In genomic region chr6:150068786-150069648, GRCh38 we compare ENCODE assay signal across 8 cellular contexts. TPM values are rescaled to one million over a fixed set of nuclear protein-coding genes. Genes with fewer than 3 reads are reported as not detected.
DNase-seq lines count a peak whose midpoint lies in the region; ATAC-seq and TF ChIP-seq lines count a peak whose summit lies in the region.

Gene ULBP3 (minus strand): TSS chr6:150069121. CDS start chr6:150069066, 55 bp downstream.

- H3K4me3 Mint-ChIP-seq in HFFc6, result peak within 1 kb of the TSS; percentile 91
- peak within 1 kb of the TSS; percentile 60 for H3K4me3 Mint-ChIP-seq in activated CD4-positive, alpha-beta T cell treated with anti-CD3 and anti-CD28 coated beads for 36 hours

- H3K9me3 Mint-ChIP-seq in HFFc6, result no peaks in the 10 kb centered on the region
- no peaks in the 10 kb centered on the region for H3K9me3 Mint-ChIP-seq in activated CD4-positive, alpha-beta T cell treated with anti-CD3 and anti-CD28 coated beads for 36 hours (ENCODE audit: low read depth)

- intact Hi-C loops in activated CD4-positive, alpha-beta T cell treated with anti-CD3 and anti-CD28 coated beads for 36 hours (cut with DNase I, micrococcal nuclease), result loop anchor here in 1 of 2 experiments (1.0 to 2.0 kb wide), 2 partner anchors 64 to 135 kb away; no protein-coding TSS in a partner anchor

- peak within 1 kb of the TSS; percentile 77 for H3K27ac Mint-ChIP-seq in HFFc6
- H3K27ac Mint-ChIP-seq in activated CD4-positive, alpha-beta T cell treated with anti-CD3 and anti-CD28 coated beads for 36 hours, result no peak within 1 kb of the TSS

- CTCF ChIA-PET in activated CD4-positive, alpha-beta T cell treated with anti-CD3 and anti-CD28 coated beads for 36 hours (lab: Charles Lee), result interaction anchor here (0.7 to 1.7 kb wide), 5 partner anchors 14 to 293 kb away, joined by 3 to 5 read pairs (median 4); no protein-coding TSS in a partner anchor

- DNase-seq in GM04504 (ENCODE audit: low read depth), result peak; percentile 88
- DNase-seq in HFFc6, result peak; percentile 97
- peak; percentile 33 for DNase-seq in NCI-H1694 treated with DMSO at 0.1 percent for 48 hours (lab: John Stamatoyannopoulos, UW)
- peak; percentile 88 for DNase-seq in activated CD4-positive, alpha-beta T cell treated with anti-CD3 and anti-CD28 coated beads for 36 hours
- peak; percentile 89 for DNase-seq in choroid plexus epithelial cell (ENCODE audit: low read depth)
- peak; percentile 88 for DNase-seq in kidney glomerular epithelial cell (lab: John Stamatoyannopoulos, UW)
- peak; percentile 86 for DNase-seq in stimulated activated CD4-positive, alpha-beta T cell treated with anti-CD3 and anti-CD28 coated beads, Interleukin-15, amount 100 ng/mL, for 24 hours

- TF ChIP-seq CTCF in HFFc6 (IDR thresholded peaks at IDR 0.05) (peak; percentile 75), choroid plexus epithelial cell (conservative IDR thresholded peaks at IDR 0.05; ENCODE audit: low read depth, low read length) (peak; percentile 61)

- H3K36me3 Mint-ChIP-seq in HFFc6 (ENCODE audit: low read depth), result peaks cover 10% of the 10 kb centered on the region
- no peaks in the 10 kb centered on the region for H3K36me3 Mint-ChIP-seq in activated CD4-positive, alpha-beta T cell treated with anti-CD3 and anti-CD28 coated beads for 36 hours (ENCODE audit: low read depth)

- peak within 1 kb of the TSS; percentile 69 for H3K4me3 ChIP-seq in choroid plexus epithelial cell (ENCODE audit: low read depth, low read length)

- peaks cover 30% of the 10 kb centered on the region for H3K4me1 Mint-ChIP-seq in HFFc6 (ENCODE audit: low read depth)
- peaks cover 9% of the 10 kb centered on the region for H3K4me1 Mint-ChIP-seq in activated CD4-positive, alpha-beta T cell treated with anti-CD3 and anti-CD28 coated beads for 36 hours

- peaks cover 4% of the 10 kb centered on the region; the same call in 1 of the 2 replicates for H3K27me3 Mint-ChIP-seq in HFFc6 (ENCODE audit: insufficient read depth)
- H3K27me3 Mint-ChIP-seq in activated CD4-positive, alpha-beta T cell treated with anti-CD3 and anti-CD28 coated beads for 36 hours, result peaks cover 14% of the 10 kb centered on the region

- POLR2A ChIA-PET in activated CD4-positive, alpha-beta T cell treated with anti-CD3 and anti-CD28 coated beads for 36 hours (lab: Charles Lee), result no interaction called here

- peak; percentile 85 for ATAC-seq in activated CD4-positive, alpha-beta T cell treated with anti-CD3 and anti-CD28 coated beads for 36 hours
- ATAC-seq in HG03457 (IDR thresholded peaks at IDR 0.05; ENCODE audit: unreplicated experiment), result no peak

RNA-seq across cellular contexts. Expression of gene ULBP3, which starts in this region (rescaled TPM):
- total RNA-seq in HFFc6 (2021; fragmentation: NEBNext Ultra II Directional; extraction: Animal tissue kit (Norgen Biotek cat#: 25700)), result 10 to 100 TPM; 11.2 to 15.8 (median 12.7) TPM
- total RNA-seq in activated CD4-positive, alpha-beta T cell treated with anti-CD3 and anti-CD28 coated beads for 36 hours, result under 1 TPM; 0.46 to 0.77 TPM

Comparison
In these comparisons a context has a peak if more than half of its experiments do, and no peak if none do; other contexts are left out.
1. RNA of gene ULBP3 (total RNA-seq): 11.2 to 15.8 TPM in HFFc6; 0.46 to 0.77 TPM in activated CD4-positive, alpha-beta T cell treated with anti-CD3 and anti-CD28 coated beads for 36 hours; every median in the first group is over 4 times any median in the second.
2. Peak in DNase-seq and ATAC-seq in activated CD4-positive, alpha-beta T cell treated with anti-CD3 and anti-CD28 coated beads for 36 hours; RNA of the gene not detected or under 1 TPM.
3. DNase-seq: peak in every context shown above with its lines; median percentile 97 in HFFc6; 89 in choroid plexus epithelial cell; 88 in GM04504; 88 in activated CD4-positive, alpha-beta T cell treated with anti-CD3 and anti-CD28 coated beads for 36 hours; 88 in kidney glomerular epithelial cell; 86 in stimulated activated CD4-positive, alpha-beta T cell treated with anti-CD3 and anti-CD28 coated beads, Interleukin-15, amount 100 ng/mL, for 24 hours; 33 in NCI-H1694 treated with DMSO at 0.1 percent for 48 hours.